Comparison of ENCODE assay signal across 8 cellular contexts in the genomic region with DNA sequence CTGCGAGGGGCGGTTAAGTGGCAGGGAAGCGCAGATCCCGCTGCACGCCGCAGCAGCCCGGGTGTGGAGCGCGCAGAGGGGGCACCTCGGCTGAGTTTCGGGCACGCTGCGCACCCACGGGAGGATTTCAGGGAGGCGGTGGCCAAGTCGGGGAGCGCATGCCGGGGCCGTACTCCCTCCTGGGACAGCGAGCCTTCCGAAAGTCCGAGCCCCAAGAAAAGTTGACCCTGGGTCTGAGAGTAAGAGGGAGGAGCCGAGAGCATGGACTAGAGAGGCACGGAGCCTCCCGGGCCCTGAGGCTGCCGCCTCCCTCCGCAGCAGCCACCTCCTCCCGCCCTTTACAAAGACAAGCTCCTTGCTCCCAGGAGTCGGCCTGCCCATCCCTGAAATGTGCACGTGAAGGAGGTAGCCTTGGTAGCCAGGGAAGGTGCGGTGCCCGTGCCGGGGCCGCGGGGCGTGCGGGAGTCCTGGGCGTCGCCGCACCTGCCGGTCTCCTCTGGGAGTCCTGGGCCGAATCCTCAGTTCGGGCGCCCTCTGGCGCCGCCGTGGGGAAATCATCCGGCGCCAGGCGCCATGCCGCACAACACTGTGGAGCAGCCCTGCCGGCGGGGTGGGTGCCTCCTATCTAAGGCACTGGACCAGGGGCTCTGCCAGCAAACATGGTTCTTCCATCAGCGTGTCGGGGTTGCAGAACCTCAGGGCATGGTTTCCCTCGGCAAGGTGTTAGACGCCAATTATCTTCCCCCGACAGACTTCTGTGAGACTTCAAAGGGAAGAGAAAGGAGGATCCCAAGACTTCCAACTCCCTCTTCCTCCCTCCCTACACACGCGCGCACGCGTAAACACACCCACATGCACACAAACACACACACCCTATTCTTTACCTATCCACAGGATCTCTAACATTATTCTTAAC.
A peak's percentile ranks its signal among the peaks of the same experiment; 100 is the strongest.
DNase-seq lines count a peak whose midpoint lies in the region; ATAC-seq, FAIRE-seq and TF ChIP-seq lines count a peak whose summit lies in the region.

No MANE protein-coding gene starts in this region.

- no peak overlapping the region for H2BK5ac ChIP-seq in H1 (ENCODE audit: low read depth, low read length)

- FAIRE-seq in GM19239 (lab: Jason Lieb, UNC) (peak; percentile 64), H1 (lab: Jason Lieb, UNC) (no peak)

- peak; percentile 73 for TF ChIP-seq CTCF in activated CD8-positive, alpha-beta T cell treated with anti-CD3 and anti-CD28 coated beads for 36 hours (IDR thresholded peaks at IDR 0.05)
- peak; percentile 74 to 98 (median 81) for TF ChIP-seq CTCF in H1 (IDR thresholded peaks at IDR 0.05; ENCODE audit: control extremely low read depth in 1 of 3, insufficient read depth in 1 of 3, low read depth in 1 of 3, low read length in 3 of 3)

- CTCF ChIA-PET in activated CD8-positive, alpha-beta T cell treated with anti-CD3 and anti-CD28 coated beads for 36 hours (lab: Charles Lee) = interaction anchor here (0.6 to 2.0 kb wide), 7 partner anchors 11 to 557 kb away, joined by 3 to 7 read pairs (median 4); no protein-coding TSS in a partner anchor
- CTCF ChIA-PET in H1 (lab: Charles Lee; ENCODE audit: partially characterized antibody) = interaction anchor here (0.5 to 1.4 kb wide), 20 partner anchors 9 to 552 kb away, joined by 3 to 7 read pairs (median 4); no protein-coding TSS in a partner anchor

- H3K4me2 ChIP-seq in BLaER1 (peak overlapping the region; percentile 81), H1 (ENCODE audit: insufficient read depth in 1 of 2, low read depth in 2 of 2, low read length in 2 of 2) (peak overlapping the region; percentile 52 to 82)

- no peak overlapping the region for H2BK120ac ChIP-seq in H1 (replicated peaks; ENCODE audit: low read depth, low read length)

- H3K27ac Mint-ChIP-seq in activated CD8-positive, alpha-beta T cell treated with anti-CD3 and anti-CD28 coated beads for 36 hours = no peak overlapping the region

- H2AFZ ChIP-seq in H1 (ENCODE audit: low read length) = peak overlapping the region; percentile 91

- no peaks in the 10 kb centered on the region for H3K79me2 ChIP-seq in H1 (ENCODE audit: control insufficient read depth in 1 of 2, insufficient read depth in 2 of 2, low read length in 2 of 2)

- peaks cover 46% of the 10 kb centered on the region for H3K27me3 Mint-ChIP-seq in activated CD8-positive, alpha-beta T cell treated with anti-CD3 and anti-CD28 coated beads for 36 hours

- peak; percentile 86 for DNase-seq in GM19239 (ENCODE audit: insufficient read length, low spot score)
- DNase-seq in NCI-H748 (lab: John Stamatoyannopoulos, UW; ENCODE audit: unreplicated experiment) = peak; percentile 91
- peak; percentile 76 for DNase-seq in activated CD8-positive, alpha-beta T cell treated with anti-CD3 and anti-CD28 coated beads for 36 hours
- DNase-seq in H1 (ENCODE audit: low read depth in 1 of 2, low spot score in 2 of 2) = peak; percentile 71 to 96
- DNase-seq in stimulated activated CD8-positive, alpha-beta memory T cell treated with anti-CD3 and anti-CD28 coated beads, Interleukin-15, amount 100 ng/mL, for 1 hour (ENCODE audit: low read depth) = peak; percentile 32

- peak; percentile 82 to 88 for TF ChIP-seq RAD21 in H1 (IDR thresholded peaks at IDR 0.05 in 1 of 2, conservative IDR thresholded peaks at IDR 0.05 in 1 of 2; ENCODE audit: low read depth in 2 of 2, low read length in 2 of 2)

- no peaks in the 10 kb centered on the region for H3K9me3 Mint-ChIP-seq in activated CD8-positive, alpha-beta T cell treated with anti-CD3 and anti-CD28 coated beads for 36 hours

- peaks cover 11% of the 10 kb centered on the region; the same call in 1 of the 2 replicates for H3K4me1 ChIP-seq in BLaER1
- H3K4me1 ChIP-seq in H1 (replicated peaks in 1 of 4; ENCODE audit: control insufficient read depth in 3 of 4, insufficient read depth in 4 of 4, low read length in 3 of 4) = no peaks in the 10 kb centered on the region
- H3K4me1 ChIP-seq in mesodermal cell (ENCODE audit: control insufficient read depth, insufficient read depth, low read length, poor library complexity, severe bottlenecking) = peaks cover 17% of the 10 kb centered on the region

- H3K9ac ChIP-seq in BLaER1 (no peak overlapping the region), H1 (replicated peaks in 1 of 4; ENCODE audit: extremely low read depth in 1 of 4, low read depth in 3 of 4, low read length in 3 of 4) (peak overlapping the region in 3 of 4 experiments; percentile 2 to 49 (median 47); a peak in 4 of 7 replicates)

- H3K79me1 ChIP-seq in H1 (ENCODE audit: low read depth, low read length) = no peaks in the 10 kb centered on the region

- H3K23me2 ChIP-seq in H1 (ENCODE audit: low read depth, low read length) = peaks cover 3% of the 10 kb centered on the region; the same call in 1 of the 2 replicates

- H3K36me3 ChIP-seq in BLaER1 (no peaks in the 10 kb centered on the region), H1 (ENCODE audit: control insufficient read depth in 2 of 4, insufficient read depth in 4 of 4, low read length in 3 of 4) (no peaks in the 10 kb centered on the region), mesodermal cell (ENCODE audit: control insufficient read depth, insufficient read depth, low read length) (no peaks in the 10 kb centered on the region)

- no peak overlapping the region for H3K4ac ChIP-seq in H1 (replicated peaks; ENCODE audit: insufficient read length, low read depth, low read length)

- no peak overlapping the region for H2AK5ac ChIP-seq in H1 (ENCODE audit: low read depth, low read length)

- 14% methylated on average over 53 of the region's 63 CpGs; no CpG with 5 or more reads in 1 of the 2 experiments for WGBS in H1 (ENCODE audit: extremely low coverage in 1 of 2, insufficient coverage in 1 of 2, insufficient read length in 1 of 2, insufficient replicate concordance in 2 of 2, low coverage in 1 of 2, low lambda C conversion rate in 2 of 2, missing lambda C conversion rate in 1 of 2), 2 experiments
- WGBS in mesodermal cell (ENCODE audit: insufficient coverage in 2 of 2), 2 experiments = 5 to 12% methylated on average over 36 to 53 of the region's 63 CpGs

- H3K4me3 ChIP-seq in BLaER1 (peak overlapping the region; percentile 61), H1 (ENCODE audit: extremely low read depth in 1 of 4, insufficient read depth in 2 of 4, low read depth in 3 of 4, low read length in 4 of 4) (peak overlapping the region; percentile 55 to 75 (median 70)), mesodermal cell (ENCODE audit: extremely low read depth, insufficient read depth, low read length, poor library complexity, severe bottlenecking) (peak overlapping the region; percentile 43)

- no peaks in the 10 kb centered on the region for H4K20me1 ChIP-seq in BLaER1
- no peaks in the 10 kb centered on the region for H4K20me1 ChIP-seq in H1 (replicated peaks in 1 of 2; ENCODE audit: control insufficient read depth in 1 of 2, insufficient read depth in 2 of 2, low read length in 2 of 2)

- H3K14ac ChIP-seq in H1 (ENCODE audit: insufficient read length) = no peak overlapping the region

- H4K8ac ChIP-seq in H1 (ENCODE audit: extremely low read depth, insufficient read depth, low read length) = peak overlapping the region; percentile 88; the same call in 1 of the 2 replicates

- peak overlapping the region; percentile 33 for H3K56ac ChIP-seq in H1 (replicated peaks; ENCODE audit: insufficient read length, low read depth, low read length)

- peak overlapping the region; percentile 87 for H3K18ac ChIP-seq in H1 (ENCODE audit: extremely low read depth, low read length)

- no peaks in the 10 kb centered on the region for H3K36me3 Mint-ChIP-seq in activated CD8-positive, alpha-beta T cell treated with anti-CD3 and anti-CD28 coated beads for 36 hours (ENCODE audit: low read depth)

- POLR2A ChIA-PET in activated CD8-positive, alpha-beta T cell treated with anti-CD3 and anti-CD28 coated beads for 36 hours (lab: Charles Lee) = no interaction called here
- POLR2A ChIA-PET in H1 (lab: Charles Lee; ENCODE audit: partially characterized antibody) = no interaction called here

- H3K23ac ChIP-seq in H1 (ENCODE audit: insufficient read length) = no peak overlapping the region

- ATAC-seq in HG03432 (IDR thresholded peaks at IDR 0.05; ENCODE audit: unreplicated experiment) = peak; percentile 99
- ATAC-seq in activated CD8-positive, alpha-beta T cell treated with anti-CD3 and anti-CD28 coated beads for 36 hours = peak; percentile 99

- H2BK20ac ChIP-seq in H1 (ENCODE audit: low read length) = peak overlapping the region; percentile 87; the same call in 1 of the 2 replicates

- no peak overlapping the region; the same call in 1 of the 2 replicates for H2BK15ac ChIP-seq in H1 (ENCODE audit: low read length)

- H2BK12ac ChIP-seq in H1 (ENCODE audit: low read depth, low read length) = no peak overlapping the region; the same call in 1 of the 2 replicates

- H3K4me1 Mint-ChIP-seq in activated CD8-positive, alpha-beta T cell treated with anti-CD3 and anti-CD28 coated beads for 36 hours (ENCODE audit: low read depth) = peaks cover 7% of the 10 kb centered on the region

- H4K5ac ChIP-seq in H1 (ENCODE audit: insufficient read length, low read depth, low read length) = peak overlapping the region; percentile 93

- no peak for TF ChIP-seq POLR2A in H1 (IDR thresholded peaks at IDR 0.05; ENCODE audit: control extremely low read depth in 1 of 2, low read depth in 2 of 2, low read length in 2 of 2)

- H3K27me3 ChIP-seq in BLaER1 (peaks cover 26% of the 10 kb centered on the region), H1 (replicated peaks in 1 of 4; ENCODE audit: control insufficient read depth in 3 of 4, extremely low read depth in 1 of 4, insufficient read depth in 3 of 4, low read length in 3 of 4) (peaks cover 0 to 8% (median 0%) of the 10 kb centered on the region in 4 experiments; a peak in 2 of 7 replicates)

- TF ChIP-seq EP300 in H1 (IDR thresholded peaks at IDR 0.05; ENCODE audit: borderline replicate concordance in 1 of 2, low read depth in 2 of 2, low read length in 2 of 2) = no peak

- no peak overlapping the region for H3K27ac ChIP-seq in BLaER1
- H3K27ac ChIP-seq in H1 (ENCODE audit: low read depth, low read length) = no peak overlapping the region
- H3K27ac ChIP-seq in mesodermal cell (ENCODE audit: low read depth, low read length, severe bottlenecking) = no peak overlapping the region

- intact Hi-C loops in activated CD8-positive, alpha-beta T cell treated with anti-CD3 and anti-CD28 coated beads for 36 hours (cut with micrococcal nuclease) = loop anchor here (5.0 to 10.0 kb wide), 2 partner anchors 467 to 559 kb away; no protein-coding TSS in a partner anchor

- peak overlapping the region; percentile 87 for H4K91ac ChIP-seq in H1 (replicated peaks; ENCODE audit: insufficient read length, low read length)

- H3K4me3 Mint-ChIP-seq in activated CD8-positive, alpha-beta T cell treated with anti-CD3 and anti-CD28 coated beads for 36 hours = peak overlapping the region; percentile 62

- H3K9me3 ChIP-seq in BLaER1 = no peaks in the 10 kb centered on the region
- H3K9me3 ChIP-seq in H1 (ENCODE audit: insufficient read depth in 2 of 2, low read depth in 1 of 2, low read length in 1 of 2) = no peaks in the 10 kb centered on the region
- H3K9me3 ChIP-seq in mesodermal cell (ENCODE audit: control insufficient read depth, low read length) = no peaks in the 10 kb centered on the region

TF ChIP-seq in H1, 55 proteins besides CTCF, POLR2A, EP300 and RAD21 (continues in another document):
- TF ChIP-seq RBBP5 (IDR thresholded peaks at IDR 0.05; ENCODE audit: borderline replicate concordance, low read depth, low read length) = peak; percentile 80; the same call in 1 of the 2 replicates
- no peak for TF ChIP-seq EZH2 (IDR thresholded peaks at IDR 0.05; ENCODE audit: low read depth, low read length, severe bottlenecking)

Comparison
In these comparisons a context has a peak if more than half of its experiments do, and no peak if none do; other contexts are left out.
1. DNase-seq: peak in every context shown above with its lines; median percentile 91 in NCI-H748; 86 in GM19239; 84 in H1; 76 in activated CD8-positive, alpha-beta T cell treated with anti-CD3 and anti-CD28 coated beads for 36 hours; 32 in stimulated activated CD8-positive, alpha-beta memory T cell treated with anti-CD3 and anti-CD28 coated beads, Interleukin-15, amount 100 ng/mL, for 1 hour.